ENCODE assay signal across 8 cellular contexts in genomic region chr5:55234171-55234700, GRCh38. TPM values are rescaled to one million over a fixed set of nuclear protein-coding genes. Genes with fewer than 3 reads are reported as not detected.
A peak's percentile ranks its signal among the peaks of the same experiment; 100 is the strongest.
DNase-seq lines count a peak whose midpoint lies in the region; ATAC-seq and TF ChIP-seq lines count a peak whose summit lies in the region.

No MANE protein-coding gene starts in this region.

- peaks cover 0 to 1% of the 10 kb centered on the region in 2 donors for H3K36me3 Mint-ChIP-seq in activated T-cell treated with anti-CD3 and anti-CD28 coated beads, Interleukin-2, amount 50 U/mL, for 72 hours (ENCODE audit: insufficient read depth in 2 of 2)

- no peak for TF ChIP-seq CTCF in right atrium auricular region (IDR thresholded peaks at IDR 0.05)
- no peak for TF ChIP-seq CTCF in retinal pigment epithelial cell (conservative IDR thresholded peaks at IDR 0.05; ENCODE audit: low read depth, low read length)

- no peak for ATAC-seq in activated T-cell treated with anti-CD3 and anti-CD28 coated beads, Interleukin-2, amount 50 U/mL, for 72 hours (replicated peaks in 1 of 2)
- ATAC-seq in HG02970 (IDR thresholded peaks at IDR 0.05; ENCODE audit: low FRiP score, unreplicated experiment) (no peak), GM18858 (IDR thresholded peaks at IDR 0.05; ENCODE audit: unreplicated experiment) (no peak), HG02571 (IDR thresholded peaks at IDR 0.05; ENCODE audit: unreplicated experiment) (no peak)

- H3K27me3 Mint-ChIP-seq in activated T-cell treated with anti-CD3 and anti-CD28 coated beads, Interleukin-2, amount 50 U/mL, for 72 hours (ENCODE audit: low read depth), result peaks cover 81% of the 10 kb centered on the region

- H3K27me3 ChIP-seq in right atrium auricular region, result peaks cover 32 to 52% of the 10 kb centered on the region in 2 donors

- peak overlapping the region; percentile 92 to 97 for H3K4me3 Mint-ChIP-seq in activated T-cell treated with anti-CD3 and anti-CD28 coated beads, Interleukin-2, amount 50 U/mL, for 72 hours

- H3K4me3 ChIP-seq in right atrium auricular region (peak overlapping the region; percentile 41 to 60), retinal pigment epithelial cell (ENCODE audit: low read length) (peak overlapping the region; percentile 58)

- no peaks in the 10 kb centered on the region for H3K9me3 ChIP-seq in right atrium auricular region

- H3K4me1 ChIP-seq in right atrium auricular region, result peaks cover 0 to 38% of the 10 kb centered on the region in 2 donors

- peaks cover 42% of the 10 kb centered on the region for H3K4me1 Mint-ChIP-seq in activated T-cell treated with anti-CD3 and anti-CD28 coated beads, Interleukin-2, amount 50 U/mL, for 72 hours (ENCODE audit: low read depth)

- no peak overlapping the region for H3K27ac ChIP-seq in right atrium auricular region

- in situ Hi-C loops in KBM-7 (cut with MboI; ENCODE audit: low pct_unique_long_range_greater_than_20kb, low sequenced_read_pairs), result no loop called here

- no peak overlapping the region for H3K27ac Mint-ChIP-seq in activated T-cell treated with anti-CD3 and anti-CD28 coated beads, Interleukin-2, amount 50 U/mL, for 72 hours

- DNase-seq in DMS 273 treated with DMSO at 0.1 percent for 48 hours (lab: John Stamatoyannopoulos, UW) (peak; percentile 53), KBM-7 (peak; percentile 63), right atrium auricular region (ENCODE audit: low spot score) (no peak), retinal pigment epithelial cell (ENCODE audit: low read depth) (no peak)
- DNase-seq in activated T-cell treated with anti-CD3 and anti-CD28 coated beads, Interleukin-2, amount 50 U/mL, for 72 hours, result no peak

- no peaks in the 10 kb centered on the region for H3K9me3 Mint-ChIP-seq in activated T-cell treated with anti-CD3 and anti-CD28 coated beads, Interleukin-2, amount 50 U/mL, for 72 hours

- no peaks in the 10 kb centered on the region for H3K36me3 ChIP-seq in right atrium auricular region

RNA-seq across cellular contexts. Expression of gene CCNO, which starts 0.8 kb away (rescaled TPM):
- under 1 TPM in 1 of 2 donors, not detected in 1; 0.19 TPM for total RNA-seq in activated T-cell treated with anti-CD3 and anti-CD28 coated beads, Interleukin-2, amount 50 U/mL, for 72 hours
- total RNA-seq in right atrium auricular region, result under 1 TPM in 1 of 2 donors, not detected in 1; 0.28 TPM

RNA-seq across cellular contexts. Expression of gene MCIDAS, which starts 7.1 kb away (rescaled TPM):
- total RNA-seq in activated T-cell treated with anti-CD3 and anti-CD28 coated beads, Interleukin-2, amount 50 U/mL, for 72 hours, result under 1 TPM in 1 of 2 donors, not detected in 1; 0.48 TPM
- total RNA-seq in right atrium auricular region, result not detected

Comparison
In these comparisons a context has a peak if more than half of its experiments do, and no peak if none do; other contexts are left out.
1. DNase-seq: peak in DMS 273 treated with DMSO at 0.1 percent for 48 hours (single experiment) and KBM-7 (single experiment); none in activated T-cell treated with anti-CD3 and anti-CD28 coated beads, Interleukin-2, amount 50 U/mL, for 72 hours (0 of 2), right atrium auricular region (single experiment) and retinal pigment epithelial cell (single experiment).